2 cellular contexts compared by ENCODE assay signal in the genomic region with DNA sequence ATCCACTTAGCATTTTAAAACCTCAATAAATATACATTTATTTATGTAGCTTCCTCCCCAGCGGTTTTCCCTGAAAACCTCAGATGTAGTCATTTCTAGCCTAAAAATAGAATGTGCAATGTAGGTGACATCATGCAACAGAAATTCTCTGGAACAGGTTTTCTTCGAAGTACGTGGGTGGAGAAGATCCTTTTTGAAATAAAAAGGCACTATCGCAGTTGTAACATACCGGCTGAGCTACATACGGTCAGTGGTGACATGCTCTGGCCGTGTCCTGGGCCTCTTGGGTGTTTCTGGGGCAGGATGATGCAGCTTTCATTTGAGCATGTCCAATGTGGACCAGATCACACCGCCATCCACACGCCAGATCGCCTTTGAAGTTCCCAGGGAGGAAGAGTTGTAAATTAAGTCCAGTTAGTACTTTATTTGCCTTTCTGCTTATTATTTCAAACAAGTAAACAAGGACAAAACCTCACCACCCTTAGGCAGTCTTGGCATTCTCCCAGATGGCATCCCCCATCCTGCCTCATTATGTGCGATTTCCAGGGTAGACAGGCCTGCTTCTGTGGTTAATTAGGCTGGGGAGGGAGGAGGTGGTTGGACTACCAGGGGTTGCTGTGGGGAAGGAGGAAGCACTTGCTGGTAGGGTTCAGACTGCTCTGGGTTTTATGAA.
A peak's percentile ranks its signal among the peaks of the same experiment; 100 is the strongest.
TF ChIP-seq lines count a peak whose summit lies in the region.

No MANE protein-coding gene starts in this region.

TF ChIP-seq in HCT116, 20 proteins besides CTCF, POLR2A, EP300 and RAD21:
- TF ChIP-seq, protein P1, sequence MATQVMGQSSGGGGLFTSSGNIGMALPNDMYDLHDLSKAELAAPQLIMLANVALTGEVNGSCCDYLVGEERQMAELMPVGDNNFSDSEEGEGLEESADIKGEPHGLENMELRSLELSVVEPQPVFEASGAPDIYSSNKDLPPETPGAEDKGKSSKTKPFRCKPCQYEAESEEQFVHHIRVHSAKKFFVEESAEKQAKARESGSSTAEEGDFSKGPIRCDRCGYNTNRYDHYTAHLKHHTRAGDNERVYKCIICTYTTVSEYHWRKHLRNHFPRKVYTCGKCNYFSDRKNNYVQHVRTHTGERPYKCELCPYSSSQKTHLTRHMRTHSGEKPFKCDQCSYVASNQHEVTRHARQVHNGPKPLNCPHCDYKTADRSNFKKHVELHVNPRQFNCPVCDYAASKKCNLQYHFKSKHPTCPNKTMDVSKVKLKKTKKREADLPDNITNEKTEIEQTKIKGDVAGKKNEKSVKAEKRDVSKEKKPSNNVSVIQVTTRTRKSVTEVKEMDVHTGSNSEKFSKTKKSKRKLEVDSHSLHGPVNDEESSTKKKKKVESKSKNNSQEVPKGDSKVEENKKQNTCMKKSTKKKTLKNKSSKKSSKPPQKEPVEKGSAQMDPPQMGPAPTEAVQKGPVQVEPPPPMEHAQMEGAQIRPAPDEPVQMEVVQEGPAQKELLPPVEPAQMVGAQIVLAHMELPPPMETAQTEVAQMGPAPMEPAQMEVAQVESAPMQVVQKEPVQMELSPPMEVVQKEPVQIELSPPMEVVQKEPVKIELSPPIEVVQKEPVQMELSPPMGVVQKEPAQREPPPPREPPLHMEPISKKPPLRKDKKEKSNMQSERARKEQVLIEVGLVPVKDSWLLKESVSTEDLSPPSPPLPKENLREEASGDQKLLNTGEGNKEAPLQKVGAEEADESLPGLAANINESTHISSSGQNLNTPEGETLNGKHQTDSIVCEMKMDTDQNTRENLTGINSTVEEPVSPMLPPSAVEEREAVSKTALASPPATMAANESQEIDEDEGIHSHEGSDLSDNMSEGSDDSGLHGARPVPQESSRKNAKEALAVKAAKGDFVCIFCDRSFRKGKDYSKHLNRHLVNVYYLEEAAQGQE (IDR thresholded peaks at IDR 0.05; ENCODE audit: low read depth) = no peak
- no peak for TF ChIP-seq ZFX (IDR thresholded peaks at IDR 0.05)
- TF ChIP-seq EZH2 (IDR thresholded peaks at IDR 0.05) = no peak
- TF ChIP-seq EZH2phosphoT487 (IDR thresholded peaks at IDR 0.05; ENCODE audit: borderline replicate concordance) = no peak
- TF ChIP-seq, protein P2, sequence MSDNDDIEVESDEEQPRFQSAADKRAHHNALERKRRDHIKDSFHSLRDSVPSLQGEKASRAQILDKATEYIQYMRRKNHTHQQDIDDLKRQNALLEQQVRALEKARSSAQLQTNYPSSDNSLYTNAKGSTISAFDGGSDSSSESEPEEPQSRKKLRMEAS (IDR thresholded peaks at IDR 0.05) = peak; percentile 42; the same call in 1 of the 2 replicates
- TF ChIP-seq FOSL1 (IDR thresholded peaks at IDR 0.05; ENCODE audit: low read depth) = peak; percentile 31; the same call in 1 of the 2 replicates
- TF ChIP-seq, protein P3, sequence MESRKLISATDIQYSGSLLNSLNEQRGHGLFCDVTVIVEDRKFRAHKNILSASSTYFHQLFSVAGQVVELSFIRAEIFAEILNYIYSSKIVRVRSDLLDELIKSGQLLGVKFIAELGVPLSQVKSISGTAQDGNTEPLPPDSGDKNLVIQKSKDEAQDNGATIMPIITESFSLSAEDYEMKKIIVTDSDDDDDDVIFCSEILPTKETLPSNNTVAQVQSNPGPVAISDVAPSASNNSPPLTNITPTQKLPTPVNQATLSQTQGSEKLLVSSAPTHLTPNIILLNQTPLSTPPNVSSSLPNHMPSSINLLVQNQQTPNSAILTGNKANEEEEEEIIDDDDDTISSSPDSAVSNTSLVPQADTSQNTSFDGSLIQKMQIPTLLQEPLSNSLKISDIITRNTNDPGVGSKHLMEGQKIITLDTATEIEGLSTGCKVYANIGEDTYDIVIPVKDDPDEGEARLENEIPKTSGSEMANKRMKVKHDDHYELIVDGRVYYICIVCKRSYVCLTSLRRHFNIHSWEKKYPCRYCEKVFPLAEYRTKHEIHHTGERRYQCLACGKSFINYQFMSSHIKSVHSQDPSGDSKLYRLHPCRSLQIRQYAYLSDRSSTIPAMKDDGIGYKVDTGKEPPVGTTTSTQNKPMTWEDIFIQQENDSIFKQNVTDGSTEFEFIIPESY (IDR thresholded peaks at IDR 0.05; ENCODE audit: extremely low read depth, insufficient replicate concordance, low read length) = no peak
- peak; percentile 36 for TF ChIP-seq JUND (IDR thresholded peaks at IDR 0.05)
- peak; percentile 90 for TF ChIP-seq EGR1 (IDR thresholded peaks at IDR 0.05; ENCODE audit: low read depth)
- TF ChIP-seq, protein P4, sequence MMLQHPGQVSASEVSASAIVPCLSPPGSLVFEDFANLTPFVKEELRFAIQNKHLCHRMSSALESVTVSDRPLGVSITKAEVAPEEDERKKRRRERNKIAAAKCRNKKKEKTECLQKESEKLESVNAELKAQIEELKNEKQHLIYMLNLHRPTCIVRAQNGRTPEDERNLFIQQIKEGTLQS (IDR thresholded peaks at IDR 0.05) = 0 out of 2 replicates have a peak, but pooled peaks have one; percentile 40
- no peak for TF ChIP-seq ELF1 (IDR thresholded peaks at IDR 0.05; ENCODE audit: borderline replicate concordance, low read depth)
- peak; percentile 52; the same call in 1 of the 2 replicates for TF ChIP-seq CEBPB (IDR thresholded peaks at IDR 0.05; ENCODE audit: low read depth)
- TF ChIP-seq TCF7L2 (IDR thresholded peaks at IDR 0.05; ENCODE audit: borderline replicate concordance, extremely low read depth, insufficient read depth, insufficient read length) = peak; percentile 26
TF ChIP-seq in HCT116: peak in this region for 7.

TF ChIP-seq in endothelial cell of umbilical vein, 7 proteins besides CTCF, POLR2A, EP300 and RAD21 (continued from another document):
- peak; percentile 66 for TF ChIP-seq JUN (IDR thresholded peaks at IDR 0.05; ENCODE audit: borderline replicate concordance, insufficient read depth, insufficient read length, low read depth)
TF ChIP-seq in endothelial cell of umbilical vein: peak in this region for 1.
